Comparison of ENCODE assay signal across 8 cellular contexts in the genomic region with DNA sequence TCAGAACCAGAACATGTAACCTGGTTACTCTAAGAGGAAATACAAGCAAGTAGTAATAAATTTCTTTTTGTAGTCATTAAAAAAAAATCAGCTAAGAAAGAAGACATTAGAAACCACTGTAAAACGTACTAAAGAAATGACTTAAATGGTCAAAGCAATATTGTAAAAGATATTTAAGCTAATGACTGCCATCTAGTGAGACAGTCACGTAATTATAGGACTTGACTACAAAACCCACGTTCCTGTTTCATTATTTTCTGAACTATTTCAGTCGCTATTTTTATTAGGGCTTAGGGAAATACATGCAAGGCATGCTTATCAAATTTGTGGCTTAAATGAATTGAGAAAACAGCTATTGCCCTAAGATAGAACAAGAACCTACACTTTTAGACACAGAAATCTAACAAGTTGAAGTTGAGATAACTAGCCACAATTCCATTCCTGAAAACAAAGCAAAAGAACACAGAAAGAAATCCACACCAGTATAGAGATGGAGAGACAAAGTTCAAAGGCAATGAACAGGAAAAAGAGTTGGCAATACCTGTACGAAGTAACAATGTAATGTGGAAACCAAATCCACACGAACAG. TPM values are rescaled to one million over a fixed set of nuclear protein-coding genes. Genes with fewer than 3 reads are reported as not detected.
DNase-seq lines count a peak whose midpoint lies in the region; ATAC-seq and TF ChIP-seq lines count a peak whose summit lies in the region.

No MANE protein-coding gene starts in this region.

- no peaks in the 10 kb centered on the region for H3K4me1 ChIP-seq in sigmoid colon

- no peak overlapping the region for H3K4me3 ChIP-seq in sigmoid colon

- TF ChIP-seq POLR2A in sigmoid colon (IDR thresholded peaks at IDR 0.05) = no peak

- no peak overlapping the region for H3K4me3 Mint-ChIP-seq in activated CD8-positive, alpha-beta T cell treated with anti-CD3 and anti-CD28 coated beads for 36 hours
- H3K4me3 Mint-ChIP-seq in activated CD8-positive, alpha-beta T cell treated with anti-CD3 and anti-CD28 coated beads, Interleukin-2, amount 10 ng/mL, durations not matched to agents 7 days and 5 days = no peak overlapping the region

- POLR2A ChIA-PET in activated CD8-positive, alpha-beta T cell treated with anti-CD3 and anti-CD28 coated beads for 36 hours (lab: Charles Lee) = interaction anchor here (0.8 to 1.4 kb wide), 3 partner anchors 9 to 640 kb away, joined by 3 to 5 read pairs (median 3); a partner anchor contains a TSS
- POLR2A ChIA-PET in activated CD8-positive, alpha-beta T cell treated with anti-CD3 and anti-CD28 coated beads, Interleukin-2, amount 10 ng/mL, durations not matched to agents 7 days and 5 days (lab: Charles Lee) = interaction anchor here (0.7 kb wide), 1 partner anchor 10 kb away, joined by 3 read pairs; no protein-coding TSS in a partner anchor

- H3K36me3 Mint-ChIP-seq in activated CD8-positive, alpha-beta T cell treated with anti-CD3 and anti-CD28 coated beads for 36 hours (ENCODE audit: low read depth) = peaks cover 26% of the 10 kb centered on the region
- peaks cover 37% of the 10 kb centered on the region for H3K36me3 Mint-ChIP-seq in activated CD8-positive, alpha-beta T cell treated with anti-CD3 and anti-CD28 coated beads, Interleukin-2, amount 10 ng/mL, durations not matched to agents 7 days and 5 days (ENCODE audit: low read depth)

- H3K9me3 Mint-ChIP-seq in activated CD8-positive, alpha-beta T cell treated with anti-CD3 and anti-CD28 coated beads for 36 hours = no peaks in the 10 kb centered on the region
- no peaks in the 10 kb centered on the region for H3K9me3 Mint-ChIP-seq in activated CD8-positive, alpha-beta T cell treated with anti-CD3 and anti-CD28 coated beads, Interleukin-2, amount 10 ng/mL, durations not matched to agents 7 days and 5 days (ENCODE audit: insufficient read depth)

- 31 to 38% methylated on average over 6 of the region's 6 CpGs for WGBS in sigmoid colon, 2 donors

- H3K4me1 Mint-ChIP-seq in activated CD8-positive, alpha-beta T cell treated with anti-CD3 and anti-CD28 coated beads for 36 hours (ENCODE audit: low read depth) = peaks cover 2% of the 10 kb centered on the region
- H3K4me1 Mint-ChIP-seq in activated CD8-positive, alpha-beta T cell treated with anti-CD3 and anti-CD28 coated beads, Interleukin-2, amount 10 ng/mL, durations not matched to agents 7 days and 5 days (ENCODE audit: low read depth) = peaks cover 3% of the 10 kb centered on the region

- no peak overlapping the region for H3K27ac ChIP-seq in sigmoid colon

- no peak for ATAC-seq in activated CD8-positive, alpha-beta T cell treated with anti-CD3 and anti-CD28 coated beads for 36 hours
- no peak for ATAC-seq in activated CD8-positive, alpha-beta T cell treated with anti-CD3 and anti-CD28 coated beads, Interleukin-2, amount 10 ng/mL, durations not matched to agents 7 days and 5 days
- ATAC-seq in HG03460 (IDR thresholded peaks at IDR 0.05; ENCODE audit: unreplicated experiment) (peak; percentile 56), GM19328 (IDR thresholded peaks at IDR 0.05; ENCODE audit: unreplicated experiment) (no peak), GM21717 (IDR thresholded peaks at IDR 0.05; ENCODE audit: unreplicated experiment) (no peak)

- intact Hi-C loops in activated CD8-positive, alpha-beta T cell treated with anti-CD3 and anti-CD28 coated beads for 36 hours (cut with micrococcal nuclease) = loop anchor here (10.0 kb wide), 1 partner anchor 126 kb away; no protein-coding TSS in a partner anchor
- intact Hi-C loops in sigmoid colon (cut with DNase I) = loop anchor here (1.0 kb wide), 1 partner anchor 123 kb away; no protein-coding TSS in a partner anchor

- CTCF ChIA-PET in activated CD8-positive, alpha-beta T cell treated with anti-CD3 and anti-CD28 coated beads for 36 hours (lab: Charles Lee) = interaction anchor here (0.8 to 2.2 kb wide), 9 partner anchors 8 to 562 kb away, joined by 3 to 11 read pairs (median 4); a partner anchor contains a TSS
- CTCF ChIA-PET in activated CD8-positive, alpha-beta T cell treated with anti-CD3 and anti-CD28 coated beads, Interleukin-2, amount 10 ng/mL, durations not matched to agents 7 days and 5 days (lab: Charles Lee) = interaction anchor here (0.7 to 4.0 kb wide), 17 partner anchors 9 to 698 kb away, joined by 3 to 32 read pairs (median 4); no protein-coding TSS in a partner anchor

- peak; percentile 66 for TF ChIP-seq CTCF in activated CD8-positive, alpha-beta T cell treated with anti-CD3 and anti-CD28 coated beads for 36 hours (IDR thresholded peaks at IDR 0.05)
- peak in 3 of 4 experiments; percentile 8 to 49 (median 43) for TF ChIP-seq CTCF in sigmoid colon (IDR thresholded peaks at IDR 0.05)

- H3K27me3 Mint-ChIP-seq in activated CD8-positive, alpha-beta T cell treated with anti-CD3 and anti-CD28 coated beads for 36 hours = no peaks in the 10 kb centered on the region
- H3K27me3 Mint-ChIP-seq in activated CD8-positive, alpha-beta T cell treated with anti-CD3 and anti-CD28 coated beads, Interleukin-2, amount 10 ng/mL, durations not matched to agents 7 days and 5 days (ENCODE audit: low read depth) = no peaks in the 10 kb centered on the region

- H3K9me3 ChIP-seq in sigmoid colon = no peaks in the 10 kb centered on the region

- no peak for DNase-seq in activated CD8-positive, alpha-beta T cell treated with anti-CD3 and anti-CD28 coated beads for 36 hours
- DNase-seq in activated CD8-positive, alpha-beta T cell treated with anti-CD3 and anti-CD28 coated beads, Interleukin-2, amount 10 ng/mL, durations not matched to agents 7 days and 5 days = no peak
- DNase-seq in RKO (ENCODE audit: low spot score) (peak; percentile 77), fibroblast of gingiva (ENCODE audit: low read depth) (peak; percentile 53), sigmoid colon (no peak)

- H3K36me3 ChIP-seq in sigmoid colon = peaks cover 7 to 76% (median 15%) of the 10 kb centered on the region in 4 donors

- no peak for TF ChIP-seq EP300 in sigmoid colon (IDR thresholded peaks at IDR 0.05)

- no peaks in the 10 kb centered on the region for H3K27me3 ChIP-seq in sigmoid colon

- no peak overlapping the region for H3K27ac Mint-ChIP-seq in activated CD8-positive, alpha-beta T cell treated with anti-CD3 and anti-CD28 coated beads for 36 hours
- H3K27ac Mint-ChIP-seq in activated CD8-positive, alpha-beta T cell treated with anti-CD3 and anti-CD28 coated beads, Interleukin-2, amount 10 ng/mL, durations not matched to agents 7 days and 5 days = no peak overlapping the region

RNA-seq across cellular contexts. Expression of a gene that starts 17.9 kb away (rescaled TPM):
- 10 to 100 TPM; 25.5 to 26.8 TPM for total RNA-seq in activated CD8-positive, alpha-beta T cell treated with anti-CD3 and anti-CD28 coated beads for 36 hours
- 10 to 100 TPM; 32.0 to 33.8 TPM for total RNA-seq in activated CD8-positive, alpha-beta T cell treated with anti-CD3 and anti-CD28 coated beads, Interleukin-2, amount 10 ng/mL, durations not matched to agents 7 days and 5 days
- total RNA-seq in sigmoid colon = 10 to 100 TPM; 21.9 to 36.0 (median 29.6) TPM
- polyA plus RNA-seq in sigmoid colon = 10 to 100 TPM; 15.0 to 44.9 (median 17.3) TPM

RNA-seq across cellular contexts. Expression of a gene that starts 19.3 kb away (rescaled TPM):
- 100 to 1,000 TPM; 168 to 170 TPM for total RNA-seq in activated CD8-positive, alpha-beta T cell treated with anti-CD3 and anti-CD28 coated beads for 36 hours
- 100 to 1,000 TPM; 109 to 122 TPM for total RNA-seq in activated CD8-positive, alpha-beta T cell treated with anti-CD3 and anti-CD28 coated beads, Interleukin-2, amount 10 ng/mL, durations not matched to agents 7 days and 5 days
- total RNA-seq in sigmoid colon = 10 to 100 TPM; 19.7 to 32.8 (median 27.6) TPM
- polyA plus RNA-seq in sigmoid colon = 10 to 100 TPM; 19.7 to 40.8 (median 22.2) TPM

Comparison
In these comparisons a context has a peak if more than half of its experiments do, and no peak if none do; other contexts are left out.
1. DNase-seq: peak in RKO (single experiment) and fibroblast of gingiva (single experiment); none in activated CD8-positive, alpha-beta T cell treated with anti-CD3 and anti-CD28 coated beads for 36 hours (single experiment), activated CD8-positive, alpha-beta T cell treated with anti-CD3 and anti-CD28 coated beads, Interleukin-2, amount 10 ng/mL, durations not matched to agents 7 days and 5 days (single experiment) and sigmoid colon (single experiment).